Comparison of ENCODE assay signal across 11 cellular contexts in genomic region chr7:94580601-94581000, GRCh38.
DNase-seq lines count a peak whose midpoint lies in the region; ATAC-seq, FAIRE-seq and TF ChIP-seq lines count a peak whose summit lies in the region.
"Had no signal": no experiment of that assay in that cellular context is flagged by ENCODE, and none has a peak within 500 bp of the region (broad histone marks: within the 10 kb centered on the region; RNA-seq: fewer than 3 reads in every experiment).

No MANE protein-coding gene starts in this region.

- no peaks in the 10 kb centered on the region for H3K27me3 Mint-ChIP-seq in WTC11 (ENCODE audit: low read depth)
- H3K27me3 Mint-ChIP-seq: activated naive CD8-positive, alpha-beta T cell treated with anti-CD3 and anti-CD28 coated beads, Interleukin-2, amount 10 ng/mL, durations not matched to agents 7 days and 5 days; naive B cell had no signal

- peaks cover 10% of the 10 kb centered on the region for H3K4me1 Mint-ChIP-seq in WTC11
- H3K4me1 Mint-ChIP-seq: activated naive CD8-positive, alpha-beta T cell treated with anti-CD3 and anti-CD28 coated beads, Interleukin-2, amount 10 ng/mL, durations not matched to agents 7 days and 5 days had no signal

- peak; percentile 11 for DNase-seq in ACHN
- DNase-seq in H54 (ENCODE audit: insufficient read length, low spot score), result no peak
- DNase-seq in WTC11 (ENCODE audit: low spot score), result no peak
- DNase-seq in iris pigment epithelial cell (ENCODE audit: low read depth), result peak; percentile 80
- no peak for DNase-seq in activated CD4-positive, CD25-positive, alpha-beta regulatory T cell (lab: John Stamatoyannopoulos, UW)
- no peak for DNase-seq in Right ventricle myocardium superior
- DNase-seq in NCI-H146 treated with DMSO at 0.1 percent for 48 hours (lab: John Stamatoyannopoulos, UW; ENCODE audit: unreplicated experiment), result no peak
- DNase-seq in medulla oblongata (ENCODE audit: extremely low spot score), result no peak
- DNase-seq: activated CD8-positive, alpha-beta T cell treated with anti-CD3 and anti-CD28 coated beads, Interleukin-2, amount 10 ng/mL, durations not matched to agents 7 days and 5 days; activated naive CD8-positive, alpha-beta T cell treated with anti-CD3 and anti-CD28 coated beads, Interleukin-2, amount 10 ng/mL, durations not matched to agents 7 days and 5 days; naive B cell had no signal

- TF ChIP-seq POLR2A in H54 (IDR thresholded peaks at IDR 0.05; ENCODE audit: low read depth, low read length), result no peak

- H3K36me3 Mint-ChIP-seq in WTC11, result peaks cover 13% of the 10 kb centered on the region

- TF ChIP-seq CTCF in WTC11 (IDR thresholded peaks at IDR 0.05), result no peak

- peak; percentile 84 for FAIRE-seq in H54 (lab: Jason Lieb, UNC)

- POLR2A ChIA-PET in WTC11 (lab: Charles Lee), result no interaction called here

- intact Hi-C loops in Right ventricle myocardium superior (cut with DNase I), result no loop called here

- ATAC-seq in WTC11 (no peak), Right ventricle myocardium superior (ENCODE audit: poor library complexity) (no peak)
- ATAC-seq: activated CD8-positive, alpha-beta T cell treated with anti-CD3 and anti-CD28 coated beads, Interleukin-2, amount 10 ng/mL, durations not matched to agents 7 days and 5 days had no signal

- no peak overlapping the region for H3K4me3 Mint-ChIP-seq in WTC11
- H3K4me3 Mint-ChIP-seq: activated CD8-positive, alpha-beta T cell treated with anti-CD3 and anti-CD28 coated beads, Interleukin-2, amount 10 ng/mL, durations not matched to agents 7 days and 5 days; activated naive CD8-positive, alpha-beta T cell treated with anti-CD3 and anti-CD28 coated beads, Interleukin-2, amount 10 ng/mL, durations not matched to agents 7 days and 5 days; naive B cell had no signal

- CTCF ChIA-PET in WTC11 (lab: Charles Lee), result no interaction called here

- in situ Hi-C loops in ACHN (cut with HindIII; ENCODE audit: low pct_ligation_motif_present, low pct_unique_long_range_greater_than_20kb, low sequenced_read_pairs), result no loop called here

- H3K27ac Mint-ChIP-seq in WTC11, result no peak overlapping the region
- H3K27ac Mint-ChIP-seq: activated CD8-positive, alpha-beta T cell treated with anti-CD3 and anti-CD28 coated beads, Interleukin-2, amount 10 ng/mL, durations not matched to agents 7 days and 5 days; activated naive CD8-positive, alpha-beta T cell treated with anti-CD3 and anti-CD28 coated beads, Interleukin-2, amount 10 ng/mL, durations not matched to agents 7 days and 5 days had no signal

- peaks cover 17% of the 10 kb centered on the region for H3K9me3 Mint-ChIP-seq in WTC11

TF ChIP-seq in WTC11, 78 proteins besides CTCF, POLR2A, EP300 and RAD21:
- no peak for TF ChIP-seq ARID4B (CRISPR knock-in tag; IDR thresholded peaks at IDR 0.05; ENCODE audit: borderline replicate concordance)
- no peak for TF ChIP-seq KAT7 (CRISPR knock-in tag; IDR thresholded peaks at IDR 0.05; ENCODE audit: borderline replicate concordance)
- TF ChIP-seq GABPB1 (CRISPR knock-in tag; IDR thresholded peaks at IDR 0.05), result peak; percentile 80
- no peak for TF ChIP-seq NR3C1 (CRISPR knock-in tag; conservative IDR thresholded peaks at IDR 0.05; ENCODE audit: low read depth)
- TF ChIP-seq, protein P1, sequence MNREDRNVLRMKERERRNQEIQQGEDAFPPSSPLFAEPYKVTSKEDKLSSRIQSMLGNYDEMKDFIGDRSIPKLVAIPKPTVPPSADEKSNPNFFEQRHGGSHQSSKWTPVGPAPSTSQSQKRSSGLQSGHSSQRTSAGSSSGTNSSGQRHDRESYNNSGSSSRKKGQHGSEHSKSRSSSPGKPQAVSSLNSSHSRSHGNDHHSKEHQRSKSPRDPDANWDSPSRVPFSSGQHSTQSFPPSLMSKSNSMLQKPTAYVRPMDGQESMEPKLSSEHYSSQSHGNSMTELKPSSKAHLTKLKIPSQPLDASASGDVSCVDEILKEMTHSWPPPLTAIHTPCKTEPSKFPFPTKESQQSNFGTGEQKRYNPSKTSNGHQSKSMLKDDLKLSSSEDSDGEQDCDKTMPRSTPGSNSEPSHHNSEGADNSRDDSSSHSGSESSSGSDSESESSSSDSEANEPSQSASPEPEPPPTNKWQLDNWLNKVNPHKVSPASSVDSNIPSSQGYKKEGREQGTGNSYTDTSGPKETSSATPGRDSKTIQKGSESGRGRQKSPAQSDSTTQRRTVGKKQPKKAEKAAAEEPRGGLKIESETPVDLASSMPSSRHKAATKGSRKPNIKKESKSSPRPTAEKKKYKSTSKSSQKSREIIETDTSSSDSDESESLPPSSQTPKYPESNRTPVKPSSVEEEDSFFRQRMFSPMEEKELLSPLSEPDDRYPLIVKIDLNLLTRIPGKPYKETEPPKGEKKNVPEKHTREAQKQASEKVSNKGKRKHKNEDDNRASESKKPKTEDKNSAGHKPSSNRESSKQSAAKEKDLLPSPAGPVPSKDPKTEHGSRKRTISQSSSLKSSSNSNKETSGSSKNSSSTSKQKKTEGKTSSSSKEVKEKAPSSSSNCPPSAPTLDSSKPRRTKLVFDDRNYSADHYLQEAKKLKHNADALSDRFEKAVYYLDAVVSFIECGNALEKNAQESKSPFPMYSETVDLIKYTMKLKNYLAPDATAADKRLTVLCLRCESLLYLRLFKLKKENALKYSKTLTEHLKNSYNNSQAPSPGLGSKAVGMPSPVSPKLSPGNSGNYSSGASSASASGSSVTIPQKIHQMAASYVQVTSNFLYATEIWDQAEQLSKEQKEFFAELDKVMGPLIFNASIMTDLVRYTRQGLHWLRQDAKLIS (CRISPR knock-in tag; IDR thresholded peaks at IDR 0.05; ENCODE audit: borderline replicate concordance), result no peak
TF ChIP-seq in WTC11: peak in this region for 1.

Comparison
In these comparisons a context has a peak if more than half of its experiments do, and no peak if none do; other contexts are left out.
1. DNase-seq: peak in ACHN (single experiment) and iris pigment epithelial cell (single experiment); none in H54 (single experiment), WTC11 (single experiment), activated CD4-positive, CD25-positive, alpha-beta regulatory T cell (0 of 4), Right ventricle myocardium superior (single experiment), NCI-H146 treated with DMSO at 0.1 percent for 48 hours (single experiment) and medulla oblongata (single experiment).